Comparison of ENCODE assay signal across 1 cellular context in the genomic region with DNA sequence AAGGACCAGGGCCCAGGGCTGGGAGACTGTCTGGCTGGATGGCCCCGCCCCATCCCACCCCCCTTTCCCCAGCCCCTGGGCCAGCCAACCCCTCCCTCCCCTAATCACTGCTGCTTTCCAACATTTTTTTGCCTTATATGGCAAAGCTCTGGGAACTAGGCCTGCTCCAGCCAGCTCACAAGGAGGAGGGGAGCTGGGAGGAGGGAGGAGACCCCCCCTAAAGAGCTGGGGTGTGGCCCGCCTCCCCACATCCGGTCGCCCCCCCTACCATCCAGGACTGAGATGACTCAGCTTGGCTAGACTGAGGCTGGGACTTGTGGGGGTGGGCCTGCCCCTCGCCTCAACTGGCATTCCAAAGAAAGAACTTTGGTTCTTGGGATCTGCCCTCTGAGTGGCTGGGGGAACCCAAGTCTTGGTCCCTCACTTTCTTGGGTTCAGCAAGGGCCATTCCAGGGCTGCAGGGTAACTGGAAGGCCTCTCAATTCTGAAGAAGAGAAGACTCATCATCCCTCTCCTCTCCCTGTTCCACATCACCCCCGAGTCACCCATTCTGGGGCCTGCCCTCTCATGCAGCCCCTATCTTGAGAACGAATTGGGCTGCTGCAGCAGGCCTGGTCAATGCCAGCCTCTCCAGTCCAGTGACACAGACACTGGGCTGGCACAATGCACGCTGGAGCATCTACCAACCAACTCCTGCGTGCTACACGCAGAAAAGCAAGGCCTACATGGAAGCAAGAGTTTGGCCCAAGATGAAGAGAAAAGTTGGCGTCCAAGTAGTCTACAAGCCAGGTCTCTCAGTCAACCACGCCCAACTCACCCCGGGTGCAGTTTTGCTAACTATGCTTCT.
TF ChIP-seq lines count a peak whose summit lies in the region.

No MANE protein-coding gene starts in this region.

TF ChIP-seq in K562, 482 proteins besides CTCF, POLR2A, EP300 and RAD21 (continued from another document and continues in another):
- peak; percentile 4 for TF ChIP-seq HMGN3 (IDR thresholded peaks at IDR 0.05; ENCODE audit: borderline replicate concordance, extremely low read depth, insufficient read length, low read depth, low read length)
- TF ChIP-seq E2F3 (CRISPR knock-in tag; IDR thresholded peaks at IDR 0.05) = no peak
- TF ChIP-seq MCM3 (IDR thresholded peaks at IDR 0.05) = no peak
- no peak for TF ChIP-seq NFXL1 (CRISPR knock-in tag; IDR thresholded peaks at IDR 0.05)
- TF ChIP-seq TFAM (CRISPR knock-in tag; conservative IDR thresholded peaks at IDR 0.05) = no peak
- 0 out of 4 replicates have a peak, but pooled peaks of 1 of the 2 experiments have one; percentile 33 for TF ChIP-seq NONO (IDR thresholded peaks at IDR 0.05; ENCODE audit: low read depth in 2 of 2, low read length in 1 of 2)
- TF ChIP-seq, protein P1, sequence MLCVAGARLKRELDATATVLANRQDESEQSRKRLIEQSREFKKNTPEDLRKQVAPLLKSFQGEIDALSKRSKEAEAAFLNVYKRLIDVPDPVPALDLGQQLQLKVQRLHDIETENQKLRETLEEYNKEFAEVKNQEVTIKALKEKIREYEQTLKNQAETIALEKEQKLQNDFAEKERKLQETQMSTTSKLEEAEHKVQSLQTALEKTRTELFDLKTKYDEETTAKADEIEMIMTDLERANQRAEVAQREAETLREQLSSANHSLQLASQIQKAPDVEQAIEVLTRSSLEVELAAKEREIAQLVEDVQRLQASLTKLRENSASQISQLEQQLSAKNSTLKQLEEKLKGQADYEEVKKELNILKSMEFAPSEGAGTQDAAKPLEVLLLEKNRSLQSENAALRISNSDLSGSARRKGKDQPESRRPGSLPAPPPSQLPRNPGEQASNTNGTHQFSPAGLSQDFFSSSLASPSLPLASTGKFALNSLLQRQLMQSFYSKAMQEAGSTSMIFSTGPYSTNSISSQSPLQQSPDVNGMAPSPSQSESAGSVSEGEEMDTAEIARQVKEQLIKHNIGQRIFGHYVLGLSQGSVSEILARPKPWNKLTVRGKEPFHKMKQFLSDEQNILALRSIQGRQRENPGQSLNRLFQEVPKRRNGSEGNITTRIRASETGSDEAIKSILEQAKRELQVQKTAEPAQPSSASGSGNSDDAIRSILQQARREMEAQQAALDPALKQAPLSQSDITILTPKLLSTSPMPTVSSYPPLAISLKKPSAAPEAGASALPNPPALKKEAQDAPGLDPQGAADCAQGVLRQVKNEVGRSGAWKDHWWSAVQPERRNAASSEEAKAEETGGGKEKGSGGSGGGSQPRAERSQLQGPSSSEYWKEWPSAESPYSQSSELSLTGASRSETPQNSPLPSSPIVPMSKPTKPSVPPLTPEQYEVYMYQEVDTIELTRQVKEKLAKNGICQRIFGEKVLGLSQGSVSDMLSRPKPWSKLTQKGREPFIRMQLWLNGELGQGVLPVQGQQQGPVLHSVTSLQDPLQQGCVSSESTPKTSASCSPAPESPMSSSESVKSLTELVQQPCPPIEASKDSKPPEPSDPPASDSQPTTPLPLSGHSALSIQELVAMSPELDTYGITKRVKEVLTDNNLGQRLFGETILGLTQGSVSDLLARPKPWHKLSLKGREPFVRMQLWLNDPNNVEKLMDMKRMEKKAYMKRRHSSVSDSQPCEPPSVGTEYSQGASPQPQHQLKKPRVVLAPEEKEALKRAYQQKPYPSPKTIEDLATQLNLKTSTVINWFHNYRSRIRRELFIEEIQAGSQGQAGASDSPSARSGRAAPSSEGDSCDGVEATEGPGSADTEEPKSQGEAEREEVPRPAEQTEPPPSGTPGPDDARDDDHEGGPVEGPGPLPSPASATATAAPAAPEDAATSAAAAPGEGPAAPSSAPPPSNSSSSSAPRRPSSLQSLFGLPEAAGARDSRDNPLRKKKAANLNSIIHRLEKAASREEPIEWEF (CRISPR knock-in tag; IDR thresholded peaks at IDR 0.05) = no peak
- TF ChIP-seq, protein P2, sequence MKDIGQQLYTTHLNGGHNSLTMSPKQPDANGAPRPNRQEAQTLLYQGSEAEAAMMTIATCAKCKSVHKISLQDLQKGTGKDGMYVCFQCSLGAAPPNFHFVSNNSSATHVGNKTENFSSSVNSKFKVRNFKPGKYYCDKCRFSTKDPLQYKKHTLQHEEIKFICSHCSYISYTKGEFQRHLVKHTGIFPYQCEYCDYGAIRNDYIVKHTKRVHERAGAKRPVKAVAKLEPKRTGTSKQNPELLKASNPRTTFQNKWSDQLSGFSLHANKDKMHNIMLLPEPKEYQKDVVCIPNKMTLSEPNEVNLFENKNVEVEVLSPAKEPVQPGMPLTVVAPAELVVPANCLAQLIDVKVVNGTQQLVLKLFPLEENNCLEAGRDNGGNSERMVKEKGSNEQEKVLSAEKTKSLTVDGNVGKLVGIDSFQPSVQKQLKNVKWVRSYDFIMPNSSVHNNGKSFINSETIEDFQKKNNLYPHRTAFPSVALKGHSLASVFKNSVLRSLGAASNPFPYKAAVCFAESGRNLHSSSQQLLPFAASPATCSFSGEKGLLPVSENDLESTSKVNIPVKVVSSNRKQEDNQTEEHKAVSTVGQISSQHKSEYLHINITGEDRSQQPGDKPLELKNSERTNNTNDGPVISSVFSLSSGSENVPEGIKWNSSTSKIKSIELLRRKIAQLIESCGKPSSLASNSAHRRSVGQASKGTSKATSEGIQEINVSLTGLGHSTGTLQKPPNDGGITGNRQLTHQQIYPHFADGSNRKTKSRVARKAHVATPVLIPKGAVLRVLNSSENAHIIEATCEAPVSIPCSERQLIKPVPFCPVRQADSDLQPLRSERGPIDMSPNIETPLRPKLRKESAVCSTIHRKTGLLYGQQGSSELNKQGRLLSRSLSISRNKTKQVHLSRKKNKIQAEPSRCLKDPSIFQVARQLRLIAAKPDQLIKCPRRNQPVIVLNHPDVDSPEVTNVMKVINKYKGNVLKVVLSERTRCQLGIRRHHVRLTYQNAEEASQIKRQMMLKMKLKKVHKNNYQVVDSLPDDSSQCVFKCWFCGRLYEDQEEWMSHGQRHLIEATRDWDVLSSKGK (CRISPR knock-in tag; IDR thresholded peaks at IDR 0.05) = no peak
- TF ChIP-seq, protein P3, sequence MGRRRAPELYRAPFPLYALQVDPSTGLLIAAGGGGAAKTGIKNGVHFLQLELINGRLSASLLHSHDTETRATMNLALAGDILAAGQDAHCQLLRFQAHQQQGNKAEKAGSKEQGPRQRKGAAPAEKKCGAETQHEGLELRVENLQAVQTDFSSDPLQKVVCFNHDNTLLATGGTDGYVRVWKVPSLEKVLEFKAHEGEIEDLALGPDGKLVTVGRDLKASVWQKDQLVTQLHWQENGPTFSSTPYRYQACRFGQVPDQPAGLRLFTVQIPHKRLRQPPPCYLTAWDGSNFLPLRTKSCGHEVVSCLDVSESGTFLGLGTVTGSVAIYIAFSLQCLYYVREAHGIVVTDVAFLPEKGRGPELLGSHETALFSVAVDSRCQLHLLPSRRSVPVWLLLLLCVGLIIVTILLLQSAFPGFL (CRISPR knock-in tag; IDR thresholded peaks at IDR 0.05) = no peak
- no peak for TF ChIP-seq ZNF445 (CRISPR knock-in tag; IDR thresholded peaks at IDR 0.05; ENCODE audit: low read depth)
- peak; percentile 76 for TF ChIP-seq EGR1 (conservative IDR thresholded peaks at IDR 0.05)
- TF ChIP-seq SAFB2 (IDR thresholded peaks at IDR 0.05; ENCODE audit: borderline replicate concordance, low read depth, low read length, severe bottlenecking) = no peak
- no peak for TF ChIP-seq ARHGAP35 (IDR thresholded peaks at IDR 0.05; ENCODE audit: partially characterized antibody)
- no peak for TF ChIP-seq ESRRB (CRISPR knock-in tag; IDR thresholded peaks at IDR 0.05; ENCODE audit: borderline replicate concordance)
- TF ChIP-seq HNRNPUL1 (IDR thresholded peaks at IDR 0.05; ENCODE audit: low read length) = no peak
- no peak for TF ChIP-seq RBM17 (IDR thresholded peaks at IDR 0.05; ENCODE audit: borderline replicate concordance, low read depth, low read length)
- no peak for TF ChIP-seq NBN (IDR thresholded peaks at IDR 0.05; ENCODE audit: low read depth)
- TF ChIP-seq, protein P4, sequence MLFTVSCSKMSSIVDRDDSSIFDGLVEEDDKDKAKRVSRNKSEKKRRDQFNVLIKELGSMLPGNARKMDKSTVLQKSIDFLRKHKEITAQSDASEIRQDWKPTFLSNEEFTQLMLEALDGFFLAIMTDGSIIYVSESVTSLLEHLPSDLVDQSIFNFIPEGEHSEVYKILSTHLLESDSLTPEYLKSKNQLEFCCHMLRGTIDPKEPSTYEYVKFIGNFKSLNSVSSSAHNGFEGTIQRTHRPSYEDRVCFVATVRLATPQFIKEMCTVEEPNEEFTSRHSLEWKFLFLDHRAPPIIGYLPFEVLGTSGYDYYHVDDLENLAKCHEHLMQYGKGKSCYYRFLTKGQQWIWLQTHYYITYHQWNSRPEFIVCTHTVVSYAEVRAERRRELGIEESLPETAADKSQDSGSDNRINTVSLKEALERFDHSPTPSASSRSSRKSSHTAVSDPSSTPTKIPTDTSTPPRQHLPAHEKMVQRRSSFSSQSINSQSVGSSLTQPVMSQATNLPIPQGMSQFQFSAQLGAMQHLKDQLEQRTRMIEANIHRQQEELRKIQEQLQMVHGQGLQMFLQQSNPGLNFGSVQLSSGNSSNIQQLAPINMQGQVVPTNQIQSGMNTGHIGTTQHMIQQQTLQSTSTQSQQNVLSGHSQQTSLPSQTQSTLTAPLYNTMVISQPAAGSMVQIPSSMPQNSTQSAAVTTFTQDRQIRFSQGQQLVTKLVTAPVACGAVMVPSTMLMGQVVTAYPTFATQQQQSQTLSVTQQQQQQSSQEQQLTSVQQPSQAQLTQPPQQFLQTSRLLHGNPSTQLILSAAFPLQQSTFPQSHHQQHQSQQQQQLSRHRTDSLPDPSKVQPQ (CRISPR knock-in tag; IDR thresholded peaks at IDR 0.05; ENCODE audit: borderline replicate concordance) = no peak
- TF ChIP-seq PTRF (tag; IDR thresholded peaks at IDR 0.05) = no peak
- no peak for TF ChIP-seq MTF1 (CRISPR knock-in tag; IDR thresholded peaks at IDR 0.05; ENCODE audit: borderline replicate concordance)
- no peak for TF ChIP-seq ZNF347 (CRISPR knock-in tag; IDR thresholded peaks at IDR 0.05; ENCODE audit: low read depth)
- no peak for TF ChIP-seq ZNF134 (CRISPR knock-in tag; conservative IDR thresholded peaks at IDR 0.05)
- no peak for TF ChIP-seq ZNF140 (CRISPR knock-in tag; IDR thresholded peaks at IDR 0.05)
- TF ChIP-seq, protein P5, sequence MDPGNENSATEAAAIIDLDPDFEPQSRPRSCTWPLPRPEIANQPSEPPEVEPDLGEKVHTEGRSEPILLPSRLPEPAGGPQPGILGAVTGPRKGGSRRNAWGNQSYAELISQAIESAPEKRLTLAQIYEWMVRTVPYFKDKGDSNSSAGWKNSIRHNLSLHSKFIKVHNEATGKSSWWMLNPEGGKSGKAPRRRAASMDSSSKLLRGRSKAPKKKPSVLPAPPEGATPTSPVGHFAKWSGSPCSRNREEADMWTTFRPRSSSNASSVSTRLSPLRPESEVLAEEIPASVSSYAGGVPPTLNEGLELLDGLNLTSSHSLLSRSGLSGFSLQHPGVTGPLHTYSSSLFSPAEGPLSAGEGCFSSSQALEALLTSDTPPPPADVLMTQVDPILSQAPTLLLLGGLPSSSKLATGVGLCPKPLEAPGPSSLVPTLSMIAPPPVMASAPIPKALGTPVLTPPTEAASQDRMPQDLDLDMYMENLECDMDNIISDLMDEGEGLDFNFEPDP (CRISPR knock-in tag; IDR thresholded peaks at IDR 0.05) = no peak
- no peak for TF ChIP-seq ZKSCAN1 (IDR thresholded peaks at IDR 0.05; ENCODE audit: low read depth, low read length)
- no peak for TF ChIP-seq SAFB (IDR thresholded peaks at IDR 0.05; ENCODE audit: borderline replicate concordance, low read depth, low read length)
- TF ChIP-seq ZBTB8A (IDR thresholded peaks at IDR 0.05; ENCODE audit: partially characterized antibody) = no peak
- TF ChIP-seq ZNF778 (CRISPR knock-in tag; IDR thresholded peaks at IDR 0.05) = no peak
- TF ChIP-seq ZC3H11A (IDR thresholded peaks at IDR 0.05; ENCODE audit: low read depth, low read length) = no peak
- TF ChIP-seq, protein P6, sequence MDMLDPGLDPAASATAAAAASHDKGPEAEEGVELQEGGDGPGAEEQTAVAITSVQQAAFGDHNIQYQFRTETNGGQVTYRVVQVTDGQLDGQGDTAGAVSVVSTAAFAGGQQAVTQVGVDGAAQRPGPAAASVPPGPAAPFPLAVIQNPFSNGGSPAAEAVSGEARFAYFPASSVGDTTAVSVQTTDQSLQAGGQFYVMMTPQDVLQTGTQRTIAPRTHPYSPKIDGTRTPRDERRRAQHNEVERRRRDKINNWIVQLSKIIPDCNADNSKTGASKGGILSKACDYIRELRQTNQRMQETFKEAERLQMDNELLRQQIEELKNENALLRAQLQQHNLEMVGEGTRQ (CRISPR knock-in tag; IDR thresholded peaks at IDR 0.05) = no peak
- TF ChIP-seq, protein P7, sequence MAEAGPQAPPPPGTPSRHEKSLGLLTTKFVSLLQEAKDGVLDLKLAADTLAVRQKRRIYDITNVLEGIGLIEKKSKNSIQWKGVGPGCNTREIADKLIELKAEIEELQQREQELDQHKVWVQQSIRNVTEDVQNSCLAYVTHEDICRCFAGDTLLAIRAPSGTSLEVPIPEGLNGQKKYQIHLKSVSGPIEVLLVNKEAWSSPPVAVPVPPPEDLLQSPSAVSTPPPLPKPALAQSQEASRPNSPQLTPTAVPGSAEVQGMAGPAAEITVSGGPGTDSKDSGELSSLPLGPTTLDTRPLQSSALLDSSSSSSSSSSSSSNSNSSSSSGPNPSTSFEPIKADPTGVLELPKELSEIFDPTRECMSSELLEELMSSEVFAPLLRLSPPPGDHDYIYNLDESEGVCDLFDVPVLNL (CRISPR knock-in tag; IDR thresholded peaks at IDR 0.05; ENCODE audit: low read depth) = no peak
- no peak for TF ChIP-seq ZNF282 (CRISPR knock-in tag; IDR thresholded peaks at IDR 0.05)
- no peak for TF ChIP-seq PHTF2 (CRISPR knock-in tag; IDR thresholded peaks at IDR 0.05)
- TF ChIP-seq FOS (IDR thresholded peaks at IDR 0.05; ENCODE audit: extremely low read depth, insufficient read length) = no peak
- TF ChIP-seq, protein P8, sequence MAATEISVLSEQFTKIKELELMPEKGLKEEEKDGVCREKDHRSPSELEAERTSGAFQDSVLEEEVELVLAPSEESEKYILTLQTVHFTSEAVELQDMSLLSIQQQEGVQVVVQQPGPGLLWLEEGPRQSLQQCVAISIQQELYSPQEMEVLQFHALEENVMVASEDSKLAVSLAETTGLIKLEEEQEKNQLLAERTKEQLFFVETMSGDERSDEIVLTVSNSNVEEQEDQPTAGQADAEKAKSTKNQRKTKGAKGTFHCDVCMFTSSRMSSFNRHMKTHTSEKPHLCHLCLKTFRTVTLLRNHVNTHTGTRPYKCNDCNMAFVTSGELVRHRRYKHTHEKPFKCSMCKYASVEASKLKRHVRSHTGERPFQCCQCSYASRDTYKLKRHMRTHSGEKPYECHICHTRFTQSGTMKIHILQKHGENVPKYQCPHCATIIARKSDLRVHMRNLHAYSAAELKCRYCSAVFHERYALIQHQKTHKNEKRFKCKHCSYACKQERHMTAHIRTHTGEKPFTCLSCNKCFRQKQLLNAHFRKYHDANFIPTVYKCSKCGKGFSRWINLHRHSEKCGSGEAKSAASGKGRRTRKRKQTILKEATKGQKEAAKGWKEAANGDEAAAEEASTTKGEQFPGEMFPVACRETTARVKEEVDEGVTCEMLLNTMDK (IDR thresholded peaks at IDR 0.05; ENCODE audit: borderline replicate concordance, insufficient read depth, low read depth, low read length, poor library complexity, severe bottlenecking) = no peak
- TF ChIP-seq, protein P9, sequence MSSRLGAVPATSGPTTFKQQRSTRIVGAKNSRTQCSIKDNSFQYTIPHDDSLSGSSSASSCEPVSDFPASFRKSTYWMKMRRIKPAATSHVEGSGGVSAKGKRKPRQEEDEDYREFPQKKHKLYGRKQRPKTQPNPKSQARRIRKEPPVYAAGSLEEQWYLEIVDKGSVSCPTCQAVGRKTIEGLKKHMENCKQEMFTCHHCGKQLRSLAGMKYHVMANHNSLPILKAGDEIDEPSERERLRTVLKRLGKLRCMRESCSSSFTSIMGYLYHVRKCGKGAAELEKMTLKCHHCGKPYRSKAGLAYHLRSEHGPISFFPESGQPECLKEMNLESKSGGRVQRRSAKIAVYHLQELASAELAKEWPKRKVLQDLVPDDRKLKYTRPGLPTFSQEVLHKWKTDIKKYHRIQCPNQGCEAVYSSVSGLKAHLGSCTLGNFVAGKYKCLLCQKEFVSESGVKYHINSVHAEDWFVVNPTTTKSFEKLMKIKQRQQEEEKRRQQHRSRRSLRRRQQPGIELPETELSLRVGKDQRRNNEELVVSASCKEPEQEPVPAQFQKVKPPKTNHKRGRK (tag; IDR thresholded peaks at IDR 0.05) = no peak
